ENCODE assay signal across 17 cellular contexts in the genomic region with DNA sequence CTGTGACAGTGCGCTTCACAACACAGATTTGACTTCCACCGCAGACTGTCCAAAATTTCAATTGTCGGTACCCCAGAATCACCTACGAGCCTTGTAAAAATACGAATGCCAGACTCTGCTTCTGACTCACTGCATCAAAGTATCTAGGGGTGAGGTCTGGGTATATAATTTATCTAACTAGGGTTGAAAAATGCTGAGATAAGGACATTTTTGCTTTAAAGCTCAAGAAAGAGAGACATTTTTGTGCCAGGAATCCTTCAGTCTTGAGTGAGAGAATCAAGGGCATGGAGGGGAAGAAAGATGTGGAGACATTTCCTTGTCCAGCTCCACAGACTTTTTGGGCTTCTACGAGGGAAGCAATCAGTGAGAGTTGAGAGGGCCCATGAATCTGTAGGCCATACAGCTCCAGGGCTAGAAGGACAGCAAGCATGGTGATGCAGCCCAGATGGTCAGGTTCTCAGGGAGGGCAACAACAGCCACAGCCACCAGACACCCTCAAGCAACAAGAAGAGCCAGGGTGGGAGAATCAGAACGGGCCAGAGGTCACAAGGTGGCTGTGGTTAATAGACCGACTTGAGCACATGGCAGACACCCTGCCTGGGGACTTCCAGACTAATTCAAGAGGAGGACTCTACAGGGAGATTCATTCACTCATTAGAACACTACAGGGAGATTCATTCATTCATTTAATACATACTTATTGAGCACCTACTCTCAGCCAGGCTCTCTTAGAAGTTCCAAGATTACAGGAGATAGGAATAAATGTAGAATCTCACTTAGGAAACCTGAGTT.
DNase-seq lines count a peak whose midpoint lies in the region; ATAC-seq, FAIRE-seq and TF ChIP-seq lines count a peak whose summit lies in the region.
"Had no signal": no experiment of that assay in that cellular context is flagged by ENCODE, and none has a peak within 500 bp of the region (broad histone marks: within the 10 kb centered on the region; RNA-seq: fewer than 3 reads in every experiment).

No MANE protein-coding gene starts in this region.

- no peak overlapping the region for H3K4me2 ChIP-seq in A549
- no peak overlapping the region for H3K4me2 ChIP-seq in OCI-LY3 (ENCODE audit: low read length)
- H3K4me2 ChIP-seq in PC-3 (ENCODE audit: low read length): no peak overlapping the region

- H3K4me3 ChIP-seq in A549 (no peak overlapping the region), GM12865 (ENCODE audit: low read depth, low read length) (no peak overlapping the region), OCI-LY3 (ENCODE audit: low read length) (no peak overlapping the region), esophagus muscularis mucosa (no peak overlapping the region), PC-3 (ENCODE audit: low read length) (no peak overlapping the region)
- H3K4me3 ChIP-seq: HAP-1 had no signal

- H3K79me2 ChIP-seq in OCI-LY3 (ENCODE audit: low read length): no peaks in the 10 kb centered on the region
- H3K79me2 ChIP-seq in PC-3 (ENCODE audit: low read length): no peaks in the 10 kb centered on the region

- no peak for FAIRE-seq in A549 (lab: Jason Lieb, UNC)
- FAIRE-seq: D721Med, HTR-8/SVneo had no signal

- no peaks in the 10 kb centered on the region for H3K9me3 ChIP-seq in A549
- H3K9me3 ChIP-seq in OCI-LY3 (ENCODE audit: insufficient read depth, low read length): no peaks in the 10 kb centered on the region
- H3K9me3 ChIP-seq in esophagus muscularis mucosa: no peaks in the 10 kb centered on the region
- H3K9me3 ChIP-seq in PC-3 (ENCODE audit: low read length): no peaks in the 10 kb centered on the region
- H3K9me3 ChIP-seq: HAP-1 had no signal

- no peaks in the 10 kb centered on the region for H3F3A ChIP-seq in PC-3 (ENCODE audit: low read length, unreplicated experiment)

- no peak overlapping the region for H3K9ac ChIP-seq in OCI-LY3 (ENCODE audit: low read length)
- no peak overlapping the region for H3K9ac ChIP-seq in PC-3 (ENCODE audit: low read length)

- H4K20me1 ChIP-seq in OCI-LY3 (ENCODE audit: insufficient read depth, low read length) (no peaks in the 10 kb centered on the region), PC-3 (ENCODE audit: low read length) (no peaks in the 10 kb centered on the region)

- ATAC-seq in A549 (no peak), PC-3 (no peak)
- ATAC-seq: Panc1, Right ventricle myocardium inferior had no signal

- H3K27me3 ChIP-seq in OCI-LY3 (ENCODE audit: low read depth, low read length): no peaks in the 10 kb centered on the region
- H3K27me3 ChIP-seq in esophagus muscularis mucosa: no peaks in the 10 kb centered on the region
- H3K27me3 ChIP-seq in PC-3 (ENCODE audit: low read length): no peaks in the 10 kb centered on the region

- peaks cover 11% of the 10 kb centered on the region; the same call in 2 of the 3 replicates for H3K4me1 ChIP-seq in A549
- peaks cover 40% of the 10 kb centered on the region for H3K4me1 ChIP-seq in OCI-LY3 (ENCODE audit: low read length)
- H3K4me1 ChIP-seq in esophagus muscularis mucosa: peaks cover 0 to 3% (median 0%) of the 10 kb centered on the region in 4 donors
- peaks cover 11% of the 10 kb centered on the region; the same call in 1 of the 2 replicates for H3K4me1 ChIP-seq in PC-3 (ENCODE audit: insufficient read depth, low read length)
- H3K4me1 ChIP-seq: HAP-1 had no signal

- POLR2A ChIA-PET in A549 (lab: Yijun Ruan, JAX): no interaction called here
- POLR2A ChIA-PET in PC-3 (lab: Charles Lee; ENCODE audit: unreplicated experiment): no interaction called here

- no peak for TF ChIP-seq RAD21 in A549 (conservative IDR thresholded peaks at IDR 0.05 in 1 of 2, IDR thresholded peaks at IDR 0.05 in 1 of 2)

- intact Hi-C loops in esophagus muscularis mucosa (cut with DNase I) (no loop called here), cardiac septum (cut with DNase I) (no loop called here), PC-3 (cut with micrococcal nuclease) (no loop called here)

- 81% methylated on average over 8 of the region's 8 CpGs for WGBS in A549 (ENCODE audit: missing lambda C conversion rate)
- WGBS in esophagus muscularis mucosa: 95% methylated on average over 8 of the region's 8 CpGs

- DNase-seq in A549 (ENCODE audit: low read depth in 1 of 2, low spot score in 1 of 2): no peak
- DNase-seq in GM12865 (ENCODE audit: low read depth): peak; percentile 39
- DNase-seq in esophagus muscularis mucosa (ENCODE audit: extremely low spot score): peak; percentile 14
- DNase-seq in NCI-H446 treated with DMSO at 0.1 percent for 48 hours (lab: John Stamatoyannopoulos, UW): no peak
- no peak for DNase-seq in cardiac septum (ENCODE audit: low spot score)
- DNase-seq in PC-3: no peak
- DNase-seq: C1 segment of cervical spinal cord, DMS79, NCI-H2107, NCI-H510A treated with DMSO at 0.1 percent for 48 hours, SW 1271 had no signal

- TF ChIP-seq EP300 in A549 (IDR thresholded peaks at IDR 0.05): no peak
- TF ChIP-seq EP300 in esophagus muscularis mucosa (IDR thresholded peaks at IDR 0.05): no peak

- TF ChIP-seq CTCF in A549 (IDR thresholded peaks at IDR 0.05) (no peak), GM12865 (IDR thresholded peaks at IDR 0.05; ENCODE audit: insufficient read depth, low read depth, low read length, missing control alignments) (no peak), OCI-LY3 (IDR thresholded peaks at IDR 0.05; ENCODE audit: low read depth, low read length) (no peak), esophagus muscularis mucosa (IDR thresholded peaks at IDR 0.05) (no peak), PC-3 (conservative IDR thresholded peaks at IDR 0.05; ENCODE audit: low read depth, low read length) (no peak)

- TF ChIP-seq POLR2A in A549 (IDR thresholded peaks at IDR 0.05; ENCODE audit: low read length) (no peak), esophagus muscularis mucosa (IDR thresholded peaks at IDR 0.05; ENCODE audit: low read depth) (no peak)

- no peaks in the 10 kb centered on the region for H3K9me2 ChIP-seq in PC-3 (replicated peaks; ENCODE audit: low read length)

- no TSS peak for BruUV-seq in PC-3 (replicated peaks; lab: Mats Ljungman, UMichigan)

- H3K27ac ChIP-seq in A549 (no peak overlapping the region), OCI-LY3 (ENCODE audit: low read length) (no peak overlapping the region), esophagus muscularis mucosa (replicated peaks in 1 of 4) (no peak overlapping the region), PC-3 (ENCODE audit: low read length) (no peak overlapping the region)

- H2AFZ ChIP-seq in OCI-LY3 (ENCODE audit: low read depth, low read length) (peak overlapping the region; percentile 46; the same call in 1 of the 2 replicates), PC-3 (ENCODE audit: low read length) (no peak overlapping the region)

- CTCF ChIA-PET in A549 (lab: Yijun Ruan, JAX) (no interaction called here), PC-3 (lab: Charles Lee) (no interaction called here)

- no peaks in the 10 kb centered on the region for H3K36me3 ChIP-seq in OCI-LY3 (replicated peaks; ENCODE audit: low read depth, low read length)
- H3K36me3 ChIP-seq in esophagus muscularis mucosa: no peaks in the 10 kb centered on the region
- H3K36me3 ChIP-seq in PC-3 (ENCODE audit: low read depth, low read length): no peaks in the 10 kb centered on the region
- H3K36me3 ChIP-seq: HAP-1 had no signal

TF ChIP-seq in A549, 52 proteins besides CTCF, POLR2A, EP300 and RAD21:
- TF ChIP-seq FOSL2 (IDR thresholded peaks at IDR 0.05): no peak
- TF ChIP-seq FOSL2 (CRISPR knock-in tag; IDR thresholded peaks at IDR 0.05): no peak
- TF ChIP-seq RARB (CRISPR knock-in tag; IDR thresholded peaks at IDR 0.05): no peak
- no peak for TF ChIP-seq POLR2AphosphoS2 (conservative IDR thresholded peaks at IDR 0.05; ENCODE audit: low read length)
- TF ChIP-seq MAFK (IDR thresholded peaks at IDR 0.05; ENCODE audit: partially characterized antibody): peak; percentile 58
- no peak for TF ChIP-seq KDM5A (IDR thresholded peaks at IDR 0.05)
- TF ChIP-seq TFCP2L1 (CRISPR knock-in tag; IDR thresholded peaks at IDR 0.05): no peak
- TF ChIP-seq HMGXB4 (CRISPR knock-in tag; IDR thresholded peaks at IDR 0.05; ENCODE audit: borderline replicate concordance): no peak

Comparison
In these comparisons a context has a peak if more than half of its experiments do, and no peak if none do; other contexts are left out.
1. DNase-seq: peak in GM12865 (single experiment) and esophagus muscularis mucosa (single experiment); none in A549 (0 of 2), NCI-H446 treated with DMSO at 0.1 percent for 48 hours (single experiment), cardiac septum (single experiment) and PC-3 (single experiment).